In genomic region chr12:38316391-38317129, GRCh38 we compare ENCODE assay signal across 8 cellular contexts. TPM values are rescaled to one million over a fixed set of nuclear protein-coding genes. Genes with fewer than 3 reads are reported as not detected.
DNase-seq lines count a peak whose midpoint lies in the region; ATAC-seq and TF ChIP-seq lines count a peak whose summit lies in the region.

Gene ALG10B (plus strand): TSS chr12:38316774. CDS start chr12:38316894, 120 bp downstream.

- H3K27ac Mint-ChIP-seq in CD4-positive, alpha-beta T cell = peak within 1 kb of the TSS; percentile 95
- peak within 1 kb of the TSS; percentile 89 for H3K27ac Mint-ChIP-seq in memory B cell

- H3K9me3 ChIP-seq in CD4-positive, alpha-beta T cell (ENCODE audit: control insufficient read depth, low read length) = no peaks in the 10 kb centered on the region

- peaks cover 12% of the 10 kb centered on the region for H3K36me3 Mint-ChIP-seq in CD4-positive, alpha-beta T cell (ENCODE audit: low read depth)
- H3K36me3 Mint-ChIP-seq in memory B cell = peaks cover 4% of the 10 kb centered on the region

- H3K9me3 Mint-ChIP-seq in CD4-positive, alpha-beta T cell = no peaks in the 10 kb centered on the region
- no peaks in the 10 kb centered on the region for H3K9me3 Mint-ChIP-seq in memory B cell

- peaks cover 39% of the 10 kb centered on the region for H3K4me1 Mint-ChIP-seq in CD4-positive, alpha-beta T cell (ENCODE audit: low read depth)
- peaks cover 9% of the 10 kb centered on the region for H3K4me1 Mint-ChIP-seq in memory B cell

- POLR2A ChIA-PET in CD4-positive, alpha-beta T cell (lab: Charles Lee) = interaction anchor here (0.7 kb wide), 1 partner anchor 9 kb away, joined by 6 read pairs; no protein-coding TSS in a partner anchor

- TF ChIP-seq CTCF in CD4-positive, alpha-beta T cell (IDR thresholded peaks at IDR 0.05) = peak; percentile 80

- peak; percentile 97 for ATAC-seq in CD4-positive, alpha-beta T cell (ENCODE audit: poor library complexity)
- ATAC-seq in GM19438 (IDR thresholded peaks at IDR 0.05; ENCODE audit: low read depth, unreplicated experiment) = peak; percentile 99
- ATAC-seq in HG03575 (IDR thresholded peaks at IDR 0.05; ENCODE audit: extremely low read depth, insufficient number of reproducible peaks, low FRiP score, unreplicated experiment) = peak; percentile 97
- ATAC-seq in memory B cell (ENCODE audit: low read depth) = peak; percentile 98

- intact Hi-C loops in CD4-positive, alpha-beta T cell (cut with DNase I, micrococcal nuclease) = loop anchor here (1.0 to 10.0 kb wide), 3 partner anchors 178 to 1788 kb away; partner anchors contain the start of genes CPNE8 (in 1 of the 2) and SLC2A13 (in 1 of the 2)

- no peaks in the 10 kb centered on the region for H3K27me3 Mint-ChIP-seq in CD4-positive, alpha-beta T cell
- peaks cover 2% of the 10 kb centered on the region for H3K27me3 Mint-ChIP-seq in memory B cell

- H3K4me3 Mint-ChIP-seq in CD4-positive, alpha-beta T cell = peak within 1 kb of the TSS; percentile 90
- peak within 1 kb of the TSS; percentile 89 for H3K4me3 Mint-ChIP-seq in memory B cell

- CTCF ChIA-PET in CD4-positive, alpha-beta T cell (lab: Charles Lee) = interaction anchor here (1.0 kb wide), 1 partner anchor 590 kb away, joined by 3 read pairs; no protein-coding TSS in a partner anchor

- peak; percentile 86 to 93 (median 90) for DNase-seq in CD4-positive, alpha-beta T cell
- DNase-seq in NK-92 (lab: John Stamatoyannopoulos, UW; ENCODE audit: unreplicated experiment) = peak; percentile 71
- peak; percentile 96 for DNase-seq in activated CD8-positive, alpha-beta memory T cell treated with anti-CD3 and anti-CD28 coated beads for 24 hours
- peak; percentile 92 for DNase-seq in effector CD8-positive, alpha-beta T cell (lab: John Stamatoyannopoulos, UW)
- peak; percentile 93 for DNase-seq in memory B cell (ENCODE audit: low spot score in 2 of 2)
- DNase-seq in stimulated activated CD8-positive, alpha-beta memory T cell treated with anti-CD3 and anti-CD28 coated beads, Interleukin-12 subunit alpha, Interleukin-12 subunit beta, amount 100 ng/mL, for 24 hours (ENCODE audit: extremely low read depth) = peak; percentile 70

- H3K27ac ChIP-seq in CD4-positive, alpha-beta T cell (ENCODE audit: low read depth, low read length) = peak within 1 kb of the TSS; percentile 80

- H3K27me3 ChIP-seq in CD4-positive, alpha-beta T cell (ENCODE audit: control insufficient read depth, insufficient read depth, low read length) = no peaks in the 10 kb centered on the region

RNA-seq across cellular contexts. Expression of gene ALG10B, which starts in this region (rescaled TPM):
- 10 to 100 TPM in 1 of 2 experiments, 1 to 10 TPM in 1; 6.6 to 10.1 TPM for total RNA-seq in CD4-positive, alpha-beta T cell

Comparison
In these comparisons a context has a peak if more than half of its experiments do, and no peak if none do; other contexts are left out.
1. Peak in every context shown above with its lines: DNase-seq, ATAC-seq and H3K27ac ChIP-seq.